ENCODE assay signal across 24 cellular contexts in genomic region chr9:76490249-76490990, GRCh38. TPM values are rescaled to one million over a fixed set of nuclear protein-coding genes. Genes with fewer than 3 reads are reported as not detected.
DNase-seq lines count a peak whose midpoint lies in the region; ATAC-seq and TF ChIP-seq lines count a peak whose summit lies in the region.
"Had no signal": no experiment of that assay in that cellular context is flagged by ENCODE, and none has a peak within 500 bp of the region (broad histone marks: within the 10 kb centered on the region; RNA-seq: fewer than 3 reads in every experiment).

No MANE protein-coding gene starts in this region.

- H3K9me3 ChIP-seq in heart left ventricle = peaks cover 0 to 13% (median 0%) of the 10 kb centered on the region in 12 donors
- H3K9me3 ChIP-seq: mucosa of descending colon, SK-N-SH, uterus had no signal

- POLR2A ChIA-PET in activated CD8-positive, alpha-beta T cell treated with anti-CD3 and anti-CD28 coated beads for 36 hours (lab: Charles Lee) = no interaction called here

- peak overlapping the region in 11 of 12 donors; percentile 14 to 79 (median 60) for H3K27ac ChIP-seq in heart left ventricle
- H3K27ac ChIP-seq: GM23248, uterus had no signal

- H3K27me3 ChIP-seq in heart left ventricle = no peaks in the 10 kb centered on the region
- H3K27me3 ChIP-seq: uterus had no signal

- TF ChIP-seq CTCF in heart left ventricle (IDR thresholded peaks at IDR 0.05) (no peak), epithelial cell of esophagus (IDR thresholded peaks at IDR 0.05; ENCODE audit: insufficient read depth, low read depth, low read length, missing control alignments) (no peak)
- no peak for TF ChIP-seq CTCF in activated CD8-positive, alpha-beta T cell treated with anti-CD3 and anti-CD28 coated beads for 36 hours (IDR thresholded peaks at IDR 0.05)

- intact Hi-C loops in heart left ventricle (cut with DNase I) (no loop called here), cardiac septum (cut with DNase I) (no loop called here)
- intact Hi-C loops in activated CD8-positive, alpha-beta T cell treated with anti-CD3 and anti-CD28 coated beads for 36 hours (cut with micrococcal nuclease) = no loop called here

- peaks cover 3 to 8% of the 10 kb centered on the region in 2 donors for H3K9me3 Mint-ChIP-seq in stimulated activated naive B cell treated with anti-CD40 and anti-IgM and Interleukin-4, amounts not matched to agents 10 μg/mL and 1 μg/mL and 100 μg/mL, for 72 hours
- H3K9me3 Mint-ChIP-seq in activated CD8-positive, alpha-beta T cell treated with anti-CD3 and anti-CD28 coated beads for 36 hours = peaks cover 5% of the 10 kb centered on the region

- H3K4me3 Mint-ChIP-seq in stimulated activated naive B cell treated with anti-CD40 and anti-IgM and Interleukin-4, amounts not matched to agents 10 μg/mL and 1 μg/mL and 100 μg/mL, for 72 hours = no peak overlapping the region
- no peak overlapping the region for H3K4me3 Mint-ChIP-seq in activated CD8-positive, alpha-beta T cell treated with anti-CD3 and anti-CD28 coated beads for 36 hours
- H3K4me3 Mint-ChIP-seq: activated T-cell treated with anti-CD3 and anti-CD28 coated beads, Interleukin-2, amount 50 U/mL, for 4 hours; effector memory CD8-positive, alpha-beta T cell had no signal

- CTCF ChIA-PET in activated CD8-positive, alpha-beta T cell treated with anti-CD3 and anti-CD28 coated beads for 36 hours (lab: Charles Lee) = no interaction called here

- H3K27ac Mint-ChIP-seq in stimulated activated naive B cell treated with anti-CD40 and anti-IgM and Interleukin-4, amounts not matched to agents 10 μg/mL and 1 μg/mL and 100 μg/mL, for 72 hours = peak overlapping the region; percentile 33
- H3K27ac Mint-ChIP-seq in activated CD8-positive, alpha-beta T cell treated with anti-CD3 and anti-CD28 coated beads for 36 hours = no peak overlapping the region
- H3K27ac Mint-ChIP-seq: activated naive CD4-positive, alpha-beta T cell treated with anti-CD3 and anti-CD28 coated beads, Interleukin-2, amount 50 U/mL, for 72 hours had no signal

- DNase-seq in heart left ventricle (no peak), cardiac septum (ENCODE audit: low spot score) (no peak), OCI-M1 (lab: John Stamatoyannopoulos, UW) (peak; percentile 26), epithelial cell of esophagus (ENCODE audit: low read depth) (peak; percentile 30), NCI-H2196 treated with DMSO at 0.1 percent for 48 hours (lab: John Stamatoyannopoulos, UW; ENCODE audit: unreplicated experiment) (no peak), HK-2 (ENCODE audit: unreplicated experiment) (no peak)
- no peak for DNase-seq in stimulated activated naive B cell treated with anti-CD40 and anti-IgM and Interleukin-4, amounts not matched to agents 10 μg/mL and 1 μg/mL and 100 μg/mL, for 72 hours
- DNase-seq in activated CD8-positive, alpha-beta T cell treated with anti-CD3 and anti-CD28 coated beads for 36 hours = no peak
- DNase-seq: ACHN; activated CD4-positive, alpha-beta T cell treated with anti-CD3 and anti-CD28 coated beads for 1 hour; activated CD8-positive, alpha-beta memory T cell treated with anti-CD3 and anti-CD28 coated beads for 24 hours; activated T-cell treated with anti-CD3 and anti-CD28 coated beads, Interleukin-2, amount 50 U/mL, for 4 hours; DMS 273 treated with DMSO at 0.1 percent for 48 hours; effector memory CD8-positive, alpha-beta T cell; glutamatergic neuron; GM23248; mucosa of descending colon; NCI-H1092 treated with DMSO at 0.1 percent for 48 hours; NCI-H2029 treated with DMSO at 0.1 percent for 48 hours; NCI-H446; SK-N-SH; T1000; uterus had no signal

- H3K4me1 Mint-ChIP-seq in stimulated activated naive B cell treated with anti-CD40 and anti-IgM and Interleukin-4, amounts not matched to agents 10 μg/mL and 1 μg/mL and 100 μg/mL, for 72 hours = peaks cover 45 to 74% of the 10 kb centered on the region in 2 donors
- H3K4me1 Mint-ChIP-seq in activated CD8-positive, alpha-beta T cell treated with anti-CD3 and anti-CD28 coated beads for 36 hours (ENCODE audit: low read depth) = peaks cover 3% of the 10 kb centered on the region

- H3K4me1 ChIP-seq in heart left ventricle = peaks cover 0 to 47% (median 2%) of the 10 kb centered on the region in 12 donors
- H3K4me1 ChIP-seq: uterus had no signal

- peak in 3 of 4 donors; percentile 18 to 71 (median 61) for ATAC-seq in heart left ventricle
- no peak for ATAC-seq in stimulated activated naive B cell treated with anti-CD40 and anti-IgM and Interleukin-4, amounts not matched to agents 10 μg/mL and 1 μg/mL and 100 μg/mL, for 72 hours (replicated peaks)
- no peak for ATAC-seq in activated CD8-positive, alpha-beta T cell treated with anti-CD3 and anti-CD28 coated beads for 36 hours
- ATAC-seq: activated naive CD4-positive, alpha-beta T cell treated with anti-CD3 and anti-CD28 coated beads, Interleukin-2, amount 50 U/mL, for 72 hours; activated T-cell treated with anti-CD3 and anti-CD28 coated beads, Interleukin-2, amount 50 U/mL, for 4 hours; effector memory CD8-positive, alpha-beta T cell; mucosa of descending colon had no signal

- H3K36me3 Mint-ChIP-seq in stimulated activated naive B cell treated with anti-CD40 and anti-IgM and Interleukin-4, amounts not matched to agents 10 μg/mL and 1 μg/mL and 100 μg/mL, for 72 hours = peaks cover 64 to 67% of the 10 kb centered on the region in 2 donors
- peaks cover 2% of the 10 kb centered on the region for H3K36me3 Mint-ChIP-seq in activated CD8-positive, alpha-beta T cell treated with anti-CD3 and anti-CD28 coated beads for 36 hours (ENCODE audit: low read depth)

- WGBS in heart left ventricle, 4 donors = 77 to 81% (median 79%) methylated on average over 6 of the region's 6 CpGs

- no peak overlapping the region for H3K4me3 ChIP-seq in heart left ventricle
- no peak overlapping the region for H3K4me3 ChIP-seq in epithelial cell of esophagus (ENCODE audit: low read length)
- H3K4me3 ChIP-seq: GM23248, mucosa of descending colon, uterus had no signal

- H3K27me3 Mint-ChIP-seq in stimulated activated naive B cell treated with anti-CD40 and anti-IgM and Interleukin-4, amounts not matched to agents 10 μg/mL and 1 μg/mL and 100 μg/mL, for 72 hours = no peaks in the 10 kb centered on the region
- no peaks in the 10 kb centered on the region for H3K27me3 Mint-ChIP-seq in activated CD8-positive, alpha-beta T cell treated with anti-CD3 and anti-CD28 coated beads for 36 hours
- H3K27me3 Mint-ChIP-seq: effector memory CD8-positive, alpha-beta T cell had no signal

- no peak for TF ChIP-seq POLR2A in heart left ventricle (IDR thresholded peaks at IDR 0.05)

- no peaks in the 10 kb centered on the region for H3K36me3 ChIP-seq in heart left ventricle
- H3K36me3 ChIP-seq: uterus had no signal

RNA-seq across cellular contexts. Expression of gene GCNT1, which starts 31.4 kb away (rescaled TPM):
- total RNA-seq in heart left ventricle (10 to 100 TPM in 1 of 9 donors, 1 to 10 TPM in 7, under 1 TPM in 1; 0.67 to 18.0 (median 3.4) TPM), cardiac septum (2.0 TPM)
- polyA plus RNA-seq in heart left ventricle = under 1 TPM; 0.69 to 0.76 TPM
- total RNA-seq in activated CD8-positive, alpha-beta T cell treated with anti-CD3 and anti-CD28 coated beads for 36 hours = 1 to 10 TPM; 3.5 to 4.9 TPM

Comparison
In these comparisons a context has a peak if more than half of its experiments do, and no peak if none do; other contexts are left out.
1. ATAC-seq: peak in heart left ventricle (3 of 4); none in stimulated activated naive B cell treated with anti-CD40 and anti-IgM and Interleukin-4, amounts not matched to agents 10 μg/mL and 1 μg/mL and 100 μg/mL, for 72 hours (0 of 2) and activated CD8-positive, alpha-beta T cell treated with anti-CD3 and anti-CD28 coated beads for 36 hours (single experiment).
2. DNase-seq: peak in OCI-M1 (single experiment) and epithelial cell of esophagus (single experiment); none in heart left ventricle (0 of 5), cardiac septum (single experiment), stimulated activated naive B cell treated with anti-CD40 and anti-IgM and Interleukin-4, amounts not matched to agents 10 μg/mL and 1 μg/mL and 100 μg/mL, for 72 hours (single experiment), NCI-H2196 treated with DMSO at 0.1 percent for 48 hours (single experiment), HK-2 (single experiment) and activated CD8-positive, alpha-beta T cell treated with anti-CD3 and anti-CD28 coated beads for 36 hours (single experiment).